ENCODE assay signal across 8 cellular contexts in the genomic region with DNA sequence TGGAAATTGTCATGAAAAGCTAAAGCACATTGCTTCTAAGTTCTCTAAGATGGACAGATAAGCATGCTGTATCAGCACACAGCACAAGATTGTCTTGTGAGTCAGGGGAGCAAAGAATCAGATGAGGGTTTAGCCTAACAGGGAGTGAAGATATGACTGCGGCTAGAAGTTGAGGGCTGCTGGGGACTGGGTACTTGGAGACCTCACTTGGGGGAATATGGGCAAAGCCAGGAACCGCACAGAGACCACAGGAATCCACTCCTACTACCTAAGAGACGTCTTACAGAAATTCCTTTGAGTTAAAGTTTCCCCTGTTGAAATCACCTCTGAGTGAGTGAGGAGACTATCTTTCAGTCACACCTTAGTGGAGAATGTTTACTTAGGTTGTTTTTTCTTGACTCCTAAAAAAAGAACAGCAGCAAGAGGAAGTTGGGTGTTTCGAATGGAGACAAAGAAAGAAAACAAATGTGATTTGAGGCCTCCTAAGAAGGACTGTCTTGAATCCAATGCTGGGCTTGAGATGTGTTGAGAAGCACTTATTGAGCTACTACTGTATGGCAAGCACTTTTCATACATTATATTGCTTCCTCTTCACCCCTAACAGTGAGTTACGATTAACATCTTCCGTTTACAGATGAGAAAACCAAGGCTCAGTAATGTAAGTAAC.
DNase-seq lines count a peak whose midpoint lies in the region; ATAC-seq lines count a peak whose summit lies in the region.

No MANE protein-coding gene starts in this region.

- peak; percentile 29 to 57 for DNase-seq in activated CD4-positive, alpha-beta T cell treated with anti-CD3 and anti-CD28 coated beads for 24 hours (ENCODE audit: low read depth in 2 of 2)
- peak; percentile 94 for DNase-seq in kidney tubule cell (ENCODE audit: low spot score)
- DNase-seq in GOT3 (lab: John Stamatoyannopoulos, UW), result no peak
- DNase-seq in HCEC 1CT, result no peak
- no peak for DNase-seq in NCI-H1930 (lab: John Stamatoyannopoulos, UW)

- ATAC-seq in GM18909 (IDR thresholded peaks at IDR 0.05; ENCODE audit: poor library complexity, unreplicated experiment) (peak; percentile 39), HG03095 (IDR thresholded peaks at IDR 0.05; ENCODE audit: unreplicated experiment) (peak; percentile 37), HG03469 (IDR thresholded peaks at IDR 0.05; ENCODE audit: unreplicated experiment) (no peak)

Comparison
In these comparisons a context has a peak if more than half of its experiments do, and no peak if none do; other contexts are left out.
1. DNase-seq: peak in activated CD4-positive, alpha-beta T cell treated with anti-CD3 and anti-CD28 coated beads for 24 hours (2 of 2) and kidney tubule cell (single experiment); none in GOT3 (single experiment), HCEC 1CT (single experiment) and NCI-H1930 (0 of 2).